29 cellular contexts compared by ENCODE assay signal in the genomic region with DNA sequence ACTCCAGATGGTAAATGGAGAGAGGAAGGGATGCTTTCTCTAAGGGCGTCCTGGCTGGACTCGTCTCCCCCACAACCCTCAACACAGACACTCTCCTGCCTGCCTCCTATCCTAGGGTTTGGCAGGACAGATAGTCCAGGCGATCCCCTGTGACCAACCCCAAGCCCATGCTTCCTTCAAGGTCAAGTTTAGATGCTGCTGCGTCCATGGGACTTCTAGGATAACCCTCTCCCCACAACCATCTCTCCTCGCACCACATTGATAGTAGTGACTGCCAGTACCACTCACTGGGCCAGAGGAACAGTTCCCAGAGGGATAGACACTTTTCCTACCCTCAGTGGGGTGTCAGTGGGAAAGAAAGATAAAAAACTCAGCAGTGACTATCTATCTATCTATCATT.
"Had no signal": no experiment of that assay in that cellular context is flagged by ENCODE, and none has a peak within 500 bp of the region (broad histone marks: within the 10 kb centered on the region; RNA-seq: fewer than 3 reads in every experiment).

No MANE protein-coding gene starts in this region.

- DNase-seq: natural killer cell; nucleus accumbens; ovary; psoas muscle; right cardiac atrium; right lobe of liver; sigmoid colon; small intestine; stimulated activated CD4-positive, alpha-beta T cell treated with anti-CD3 and anti-CD28 coated beads, Interleukin-15, amount 100 ng/mL, for 24 hours; stimulated activated CD4-positive, alpha-beta T cell treated with anti-CD3 and anti-CD28 coated beads, Interleukin-2, amount 100 ng/mL, for 24 hours; stimulated activated CD4-positive, alpha-beta T cell treated with anti-CD3 and anti-CD28 coated beads, Interleukin-2, amount 100 ng/mL, for 48 hours; stimulated activated CD4-positive, alpha-beta T cell treated with anti-CD3 and anti-CD28 coated beads, Interleukin-4, amount 100 ng/mL, for 24 hours; stimulated activated naive B cell treated with anti-CD40 and anti-IgM and Interleukin-4, amounts not matched to agents 10 μg/mL and 1 μg/mL and 100 μg/mL, for 72 hours; stimulated activated naive CD4-positive, alpha-beta T cell treated with Interleukin-2 at 50 U/mL for 16 hours; stomach; thyroid gland; trophoblast cell; upper lobe of left lung had no signal

- FAIRE-seq: small intestine, urothelium cell line had no signal

- H3K9me3 ChIP-seq: neutrophil, ovary, psoas muscle, right lobe of liver, sigmoid colon, stomach, thoracic aorta, thyroid gland, tibial nerve, upper lobe of left lung, vagina had no signal

- H3K4me3 Mint-ChIP-seq: natural killer cell; nephron; neural progenitor cell; stimulated activated effector memory CD8-positive, alpha-beta T cell treated with anti-CD3 and anti-CD28 coated beads, Interleukin-12 subunit alpha, Interleukin-12 subunit beta, amount 100 ng/mL, for 72 hours; stimulated activated naive B cell treated with anti-CD40 and anti-IgM and Interleukin-4, amounts not matched to agents 10 μg/mL and 1 μg/mL and 100 μg/mL, for 72 hours; stimulated activated naive CD8-positive, alpha-beta T cell treated with anti-CD3 and anti-CD28 coated beads, Interleukin-15, Interleukin-2, amounts not matched to agents 100 ng/mL and 50 ng/mL, for 24 hours had no signal

- H3K4me1 ChIP-seq: parathyroid adenoma, psoas muscle, right lobe of liver, sigmoid colon, vagina had no signal

- H2AFZ ChIP-seq: parathyroid adenoma had no signal

- H3K4me2 ChIP-seq: neural progenitor cell had no signal

- H3K27ac Mint-ChIP-seq: natural killer cell; nephron; neural progenitor cell; progenitor cell of endocrine pancreas; stimulated activated effector memory CD8-positive, alpha-beta T cell treated with anti-CD3 and anti-CD28 coated beads, Interleukin-12 subunit alpha, Interleukin-12 subunit beta, amount 100 ng/mL, for 72 hours; stimulated activated naive B cell treated with anti-CD40 and anti-IgM and Interleukin-4, amounts not matched to agents 10 μg/mL and 1 μg/mL and 100 μg/mL, for 72 hours; stimulated activated naive CD8-positive, alpha-beta T cell treated with anti-CD3 and anti-CD28 coated beads, Interleukin-15, Interleukin-2, amounts not matched to agents 100 ng/mL and 50 ng/mL, for 24 hours had no signal

- ATAC-seq: natural killer cell; psoas muscle; right cardiac atrium; right lobe of liver; stimulated activated effector memory CD8-positive, alpha-beta T cell treated with anti-CD3 and anti-CD28 coated beads, Interleukin-12 subunit alpha, Interleukin-12 subunit beta, amount 100 ng/mL, for 72 hours had no signal

- H3K36me3 ChIP-seq: neural progenitor cell, neutrophil, ovary, right lobe of liver, sigmoid colon, stomach, thoracic aorta, thyroid gland, tibial nerve, upper lobe of left lung, vagina had no signal

- H3K27me3 ChIP-seq: ovary, right lobe of liver, thyroid gland, upper lobe of left lung, vagina had no signal

- H3K4me3 ChIP-seq: neural progenitor cell, ovary, psoas muscle, right lobe of liver, sigmoid colon, stomach, thoracic aorta, thyroid gland, tibial nerve, upper lobe of left lung, vagina had no signal

- H3K36me3 Mint-ChIP-seq: natural killer cell; neural progenitor cell; stimulated activated effector memory CD8-positive, alpha-beta T cell treated with anti-CD3 and anti-CD28 coated beads, Interleukin-12 subunit alpha, Interleukin-12 subunit beta, amount 100 ng/mL, for 72 hours; stimulated activated naive B cell treated with anti-CD40 and anti-IgM and Interleukin-4, amounts not matched to agents 10 μg/mL and 1 μg/mL and 100 μg/mL, for 72 hours had no signal

- H3K9me3 Mint-ChIP-seq: natural killer cell; nephron; neural progenitor cell; stimulated activated naive B cell treated with anti-CD40 and anti-IgM and Interleukin-4, amounts not matched to agents 10 μg/mL and 1 μg/mL and 100 μg/mL, for 72 hours; stimulated activated naive CD8-positive, alpha-beta T cell treated with anti-CD3 and anti-CD28 coated beads, Interleukin-15, Interleukin-2, amounts not matched to agents 100 ng/mL and 50 ng/mL, for 24 hours had no signal

- H3K4me1 Mint-ChIP-seq: natural killer cell, nephron had no signal

- H3K9ac ChIP-seq: neural progenitor cell, parathyroid adenoma had no signal

- H3K79me2 ChIP-seq: parathyroid adenoma had no signal

- H3K27ac ChIP-seq: neural progenitor cell, neutrophil, ovary, parathyroid adenoma, psoas muscle, right lobe of liver, sigmoid colon, stomach, thoracic aorta, thyroid gland, tibial nerve, upper lobe of left lung, vagina had no signal
